Comparison of ENCODE assay signal across 10 cellular contexts in genomic region chr1:244941121-244941520, GRCh38.
DNase-seq lines count a peak whose midpoint lies in the region; ATAC-seq and TF ChIP-seq lines count a peak whose summit lies in the region.
"Had no signal": no experiment of that assay in that cellular context is flagged by ENCODE, and none has a peak within 500 bp of the region (broad histone marks: within the 10 kb centered on the region; RNA-seq: fewer than 3 reads in every experiment).

No MANE protein-coding gene starts in this region.

- H3K4me3 ChIP-seq in tibial nerve: no peak overlapping the region

- ATAC-seq in GM18499 (IDR thresholded peaks at IDR 0.05; ENCODE audit: insufficient read depth, unreplicated experiment) (peak; percentile 66), GM19452 (IDR thresholded peaks at IDR 0.05; ENCODE audit: unreplicated experiment) (peak; percentile 74), HG02870 (IDR thresholded peaks at IDR 0.05; ENCODE audit: unreplicated experiment) (peak; percentile 83), HG03558 (IDR thresholded peaks at IDR 0.05; ENCODE audit: extremely low read depth, unreplicated experiment) (peak; percentile 57)

- TF ChIP-seq POLR2A in tibial nerve (IDR thresholded peaks at IDR 0.05): no peak

- no peaks in the 10 kb centered on the region for H3K27me3 ChIP-seq in tibial nerve

- H3K36me3 ChIP-seq in tibial nerve: no peaks in the 10 kb centered on the region

- H3K27ac ChIP-seq in tibial nerve: no peak overlapping the region
- H3K27ac ChIP-seq: VCaP had no signal

- WGBS in tibial nerve, 2 donors: 94 to 96% methylated on average over 13 of the region's 13 CpGs

- TF ChIP-seq CTCF in tibial nerve (IDR thresholded peaks at IDR 0.05): no peak

- DNase-seq in SKM-1 (lab: John Stamatoyannopoulos, UW; ENCODE audit: unreplicated experiment): no peak
- no peak for DNase-seq in tibial nerve (ENCODE audit: low spot score in 2 of 2)
- no peak for DNase-seq in iPS-NIHi7 (ENCODE audit: extremely low spot score)
- no peak for DNase-seq in T-helper 9 cell
- DNase-seq: NCI-H2029 treated with DMSO at 0.1 percent for 48 hours had no signal

- H3K9me3 ChIP-seq in tibial nerve: no peaks in the 10 kb centered on the region

- TF ChIP-seq EP300 in tibial nerve (IDR thresholded peaks at IDR 0.05): no peak

- H3K4me1 ChIP-seq in tibial nerve: no peaks in the 10 kb centered on the region
